13 cellular contexts compared by ENCODE assay signal in the genomic region with DNA sequence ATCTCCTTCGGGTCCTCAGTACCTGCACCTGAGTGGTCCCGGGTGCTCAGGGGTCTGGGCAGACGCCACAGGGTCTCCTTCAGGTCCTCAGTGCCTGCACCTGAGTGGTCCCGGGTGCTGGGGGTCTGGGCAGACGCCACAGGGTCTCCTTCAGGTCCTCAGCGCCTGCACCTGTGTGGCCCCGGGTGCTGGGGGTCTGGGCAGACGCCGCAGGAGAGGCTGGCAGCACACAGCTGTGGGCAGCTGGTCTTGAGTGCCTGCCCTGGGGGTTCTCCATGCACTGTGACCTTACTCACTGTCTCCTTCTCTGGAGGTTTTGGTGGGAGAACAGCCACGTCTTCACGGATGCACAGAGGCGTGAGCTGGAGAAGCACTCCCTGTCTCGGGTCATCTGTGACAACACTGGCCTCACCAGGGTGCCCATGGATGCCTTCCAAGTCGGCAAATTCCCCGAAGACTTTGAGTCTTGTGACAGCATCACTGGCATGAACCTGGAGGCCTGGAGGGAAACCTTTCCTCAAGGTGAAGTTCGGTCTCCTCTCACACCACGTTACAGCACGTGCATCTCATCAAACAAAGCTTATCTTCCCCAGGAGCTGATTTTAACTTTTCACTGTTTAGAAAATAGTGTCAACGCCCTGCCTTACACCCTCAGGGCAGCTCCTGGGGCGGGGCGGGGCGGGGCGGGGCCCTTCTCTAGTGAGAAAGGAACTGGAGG.
"Had no signal": no experiment of that assay in that cellular context is flagged by ENCODE, and none has a peak within 500 bp of the region (broad histone marks: within the 10 kb centered on the region; RNA-seq: fewer than 3 reads in every experiment).

No MANE protein-coding gene starts in this region.

- H3K27ac ChIP-seq: cardiac muscle cell, colonic mucosa, hepatocyte, left ventricle myocardium inferior, right atrium auricular region, stomach, thoracic aorta had no signal

- DNase-seq: activated B cell treated with CpG ODN at 0.5 μM for 24 hours; activated CD4-positive, alpha-beta T cell treated with anti-CD3 and anti-CD28 coated beads, Interleukin-2, amount 10 ng/mL, durations not matched to agents 7 days and 5 days; activated naive CD4-positive, alpha-beta T cell treated with anti-CD3 and anti-CD28 coated beads, Interleukin-2, amount 50 U/mL, for 16 hours; colonic mucosa; islet precursor cell; left ventricle myocardium inferior; natural killer cell; stomach had no signal

- ATAC-seq: esophagus mucosa, natural killer cell had no signal

- H3K4me3 ChIP-seq: cardiac muscle cell, colonic mucosa, hepatocyte, left ventricle myocardium inferior, right atrium auricular region, stomach, thoracic aorta had no signal

- H3K27me3 ChIP-seq: colonic mucosa, hepatocyte, right atrium auricular region, stomach had no signal

- H3K36me3 ChIP-seq: cardiac muscle cell, colonic mucosa, left ventricle myocardium inferior, right atrium auricular region, stomach, thoracic aorta had no signal

- H3K9me3 ChIP-seq: colonic mucosa, left ventricle myocardium inferior, right atrium auricular region, stomach, thoracic aorta had no signal

- H3K4me1 ChIP-seq: colonic mucosa, right atrium auricular region, stomach had no signal
